7 cellular contexts compared by ENCODE assay signal in the genomic region with DNA sequence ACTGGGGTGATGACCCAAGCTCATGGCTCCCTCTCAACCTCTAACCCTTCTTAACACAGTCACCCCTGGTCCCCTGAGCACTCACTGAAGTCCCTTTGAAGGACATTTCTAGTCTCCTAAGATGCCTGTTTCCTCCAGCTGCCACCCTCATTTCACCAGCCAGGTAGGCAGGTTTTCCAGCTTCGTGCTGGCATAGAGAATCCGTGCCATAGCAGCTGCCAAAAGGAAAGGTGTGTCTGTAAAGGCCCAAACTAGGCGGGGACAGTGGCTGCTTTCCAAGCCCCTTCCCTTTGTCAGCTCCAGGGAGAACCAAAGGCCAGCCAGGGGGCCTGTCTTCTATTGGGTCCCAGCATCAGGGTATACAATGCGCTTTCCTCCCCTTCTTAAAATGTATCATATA. TPM values are rescaled to one million over a fixed set of nuclear protein-coding genes. Genes with fewer than 3 reads are reported as not detected.
A peak's percentile ranks its signal among the peaks of the same experiment; 100 is the strongest.
DNase-seq lines count a peak whose midpoint lies in the region; ATAC-seq and TF ChIP-seq lines count a peak whose summit lies in the region.
"Not testable (repeated sequence)": the region's sequence is repeated elsewhere in the genome, so short reads cannot be mapped to it uniquely, and the experiment has no call there.
"Had no signal": no experiment of that assay in that cellular context is flagged by ENCODE, and none has a peak within 500 bp of the region (broad histone marks: within the 10 kb centered on the region; RNA-seq: fewer than 3 reads in every experiment).

No MANE protein-coding gene starts in this region.

- peak overlapping the region; percentile 11; the same call in 1 of the 2 replicates for H3K23ac ChIP-seq in IMR-90 (ENCODE audit: low read depth, low read length)
- not testable (repeated sequence) for H3K23ac ChIP-seq in mesenchymal stem cell (ENCODE audit: low read length in 2 of 2)

- H2AFZ ChIP-seq in IMR-90 (replicated peaks; ENCODE audit: low read length, poor library complexity); mesenchymal stem cell (ENCODE audit: low read depth, low read length): not testable (repeated sequence)

- not testable (repeated sequence) for H3K27ac ChIP-seq in IMR-90 (ENCODE audit: insufficient read depth, low read length); mesenchymal stem cell (ENCODE audit: low read length, poor library complexity, severe bottlenecking)
- H3K27ac ChIP-seq in esophagus (ENCODE audit: low read depth in 2 of 2, low read length in 1 of 2) (peak overlapping the region; percentile 66 to 95), left ventricle myocardium inferior (replicated peaks) (peak overlapping the region; percentile 58)

- H3K79me1 ChIP-seq in IMR-90 (ENCODE audit: low read depth in 1 of 2, low read length in 2 of 2) (peaks cover 22 to 65% of the 10 kb centered on the region in 2 experiments), mesenchymal stem cell (replicated peaks; ENCODE audit: low read length, poor library complexity, severe bottlenecking) (peaks cover 16% of the 10 kb centered on the region)

- BruUV-seq in IMR-90 (replicated peaks; lab: Mats Ljungman, UMichigan): not testable (repeated sequence)

- not testable (repeated sequence) for H2AK9ac ChIP-seq in IMR-90 (replicated peaks; ENCODE audit: low read depth, low read length, poor library complexity)

- in situ Hi-C loops in IMR-90 (cut with MboI; ENCODE audit: low sequenced_read_pairs): loop anchor here (25.0 kb wide), 1 partner anchor 221 kb away; a partner anchor contains a TSS

- not testable (repeated sequence) for H3K9ac ChIP-seq in IMR-90 (ENCODE audit: low read depth, low read length); mesenchymal stem cell (ENCODE audit: low read length)

- dilution Hi-C loops in IMR-90 (cut with HindIII; ENCODE audit: low sequenced_read_pairs, unreplicated experiment): not testable (repeated sequence)

- not testable (repeated sequence) for H2BK15ac ChIP-seq in IMR-90 (ENCODE audit: low read depth, low read length); mesenchymal stem cell (ENCODE audit: low read depth, poor library complexity, severe bottlenecking)

- DNase-seq in IMR-90; activated naive CD4-positive, alpha-beta T cell treated with anti-CD3 and anti-CD28 coated beads, Interleukin-2, amount 10 ng/mL, durations not matched to agents 7 days and 5 days; left ventricle myocardium inferior; mesenchymal stem cell; stimulated activated naive CD8-positive, alpha-beta T cell treated with anti-CD3 and anti-CD28 coated beads, Interleukin-15, amount 100 ng/mL, for 72 hours: not testable (repeated sequence)

- WGBS in IMR-90 (ENCODE audit: extremely low coverage in 2 of 2, insufficient read length in 1 of 2), 2 experiments: no CpG with 5 or more reads among the region's 4 CpGs
- 39 to 60% methylated on average over 3 to 4 of the region's 4 CpGs for WGBS in esophagus, 2 donors
- WGBS in mesenchymal stem cell: 100% methylated on average over 3 of the region's 4 CpGs

- not testable (repeated sequence) for TF ChIP-seq RAD21 in IMR-90 (IDR thresholded peaks at IDR 0.05; ENCODE audit: low read length)

- not testable (repeated sequence) for TF ChIP-seq POLR2A in IMR-90 (IDR thresholded peaks at IDR 0.05; ENCODE audit: low read depth, low read length)

- H3K9me1 ChIP-seq in IMR-90 (ENCODE audit: insufficient read depth, low read length): peaks cover 18% of the 10 kb centered on the region

- H3K4me2 ChIP-seq in IMR-90 (ENCODE audit: low read depth, low read length); mesenchymal stem cell (ENCODE audit: low read length, poor library complexity, severe bottlenecking): not testable (repeated sequence)

- peaks cover 48% of the 10 kb centered on the region for H3K36me3 Mint-ChIP-seq in activated naive CD4-positive, alpha-beta T cell treated with anti-CD3 and anti-CD28 coated beads, Interleukin-2, amount 10 ng/mL, durations not matched to agents 7 days and 5 days

- H3K27ac Mint-ChIP-seq in activated naive CD4-positive, alpha-beta T cell treated with anti-CD3 and anti-CD28 coated beads, Interleukin-2, amount 10 ng/mL, durations not matched to agents 7 days and 5 days: peak overlapping the region; percentile 55
- H3K27ac Mint-ChIP-seq in stimulated activated naive CD8-positive, alpha-beta T cell treated with anti-CD3 and anti-CD28 coated beads, Interleukin-15, amount 100 ng/mL, for 72 hours: peak overlapping the region; percentile 68 to 78

- H4K8ac ChIP-seq in IMR-90 (ENCODE audit: low read depth in 2 of 2, low read length in 2 of 2); mesenchymal stem cell (ENCODE audit: low read length): not testable (repeated sequence)

- H3K4me1 Mint-ChIP-seq in activated naive CD4-positive, alpha-beta T cell treated with anti-CD3 and anti-CD28 coated beads, Interleukin-2, amount 10 ng/mL, durations not matched to agents 7 days and 5 days: not testable (repeated sequence)
- H3K4me1 Mint-ChIP-seq in stimulated activated naive CD8-positive, alpha-beta T cell treated with anti-CD3 and anti-CD28 coated beads, Interleukin-15, amount 100 ng/mL, for 72 hours: peaks cover 11% of the 10 kb centered on the region

- intact Hi-C loops in IMR-90 (cut with micrococcal nuclease); left ventricle myocardium inferior (cut with micrococcal nuclease): not testable (repeated sequence)

- H3K36me3 ChIP-seq in IMR-90 (ENCODE audit: control insufficient read depth, insufficient read depth, low read length) (peaks cover 32% of the 10 kb centered on the region), esophagus (ENCODE audit: control insufficient read depth in 2 of 2, insufficient read depth in 2 of 2, low read length in 1 of 2) (peaks cover 11 to 15% of the 10 kb centered on the region in 2 donors), left ventricle myocardium inferior (peaks cover 60% of the 10 kb centered on the region), mesenchymal stem cell (ENCODE audit: control insufficient read depth in 1 of 2, insufficient read depth in 2 of 2, low read depth in 1 of 2, low read length in 2 of 2) (peaks cover 51 to 57% of the 10 kb centered on the region in 2 experiments)

- not testable (repeated sequence) for H3K27me3 Mint-ChIP-seq in activated naive CD4-positive, alpha-beta T cell treated with anti-CD3 and anti-CD28 coated beads, Interleukin-2, amount 10 ng/mL, durations not matched to agents 7 days and 5 days; stimulated activated naive CD8-positive, alpha-beta T cell treated with anti-CD3 and anti-CD28 coated beads, Interleukin-15, amount 100 ng/mL, for 72 hours

- H3K4ac ChIP-seq in IMR-90 (ENCODE audit: low read depth, low read length); mesenchymal stem cell (ENCODE audit: low read depth in 1 of 2, low read length in 2 of 2): not testable (repeated sequence)

- H3K18ac ChIP-seq in IMR-90 (ENCODE audit: low read depth, low read length); mesenchymal stem cell (ENCODE audit: low read depth in 1 of 2, low read length in 2 of 2): not testable (repeated sequence)

- not testable (repeated sequence) for H4K5ac ChIP-seq in IMR-90 (ENCODE audit: low read depth, low read length)

- H2BK5ac ChIP-seq in IMR-90 (ENCODE audit: low read depth, low read length, poor library complexity, severe bottlenecking); mesenchymal stem cell (ENCODE audit: low read depth, low read length, poor library complexity, severe bottlenecking): not testable (repeated sequence)

- H3K27me3 ChIP-seq in IMR-90 (ENCODE audit: control insufficient read depth, insufficient read depth, low read length); esophagus (ENCODE audit: control insufficient read depth in 1 of 2, insufficient read depth in 2 of 2, low read length in 2 of 2); left ventricle myocardium inferior (ENCODE audit: low read depth); mesenchymal stem cell (ENCODE audit: control insufficient read depth in 1 of 2, insufficient read depth in 1 of 2, low read length in 2 of 2): not testable (repeated sequence)

- H2BK20ac ChIP-seq in IMR-90 (ENCODE audit: low read depth, low read length): not testable (repeated sequence)

- H3K9me3 Mint-ChIP-seq in activated naive CD4-positive, alpha-beta T cell treated with anti-CD3 and anti-CD28 coated beads, Interleukin-2, amount 10 ng/mL, durations not matched to agents 7 days and 5 days; stimulated activated naive CD8-positive, alpha-beta T cell treated with anti-CD3 and anti-CD28 coated beads, Interleukin-15, amount 100 ng/mL, for 72 hours: not testable (repeated sequence)

- not testable (repeated sequence) for H3K4me3 Mint-ChIP-seq in activated naive CD4-positive, alpha-beta T cell treated with anti-CD3 and anti-CD28 coated beads, Interleukin-2, amount 10 ng/mL, durations not matched to agents 7 days and 5 days; stimulated activated naive CD8-positive, alpha-beta T cell treated with anti-CD3 and anti-CD28 coated beads, Interleukin-15, amount 100 ng/mL, for 72 hours

- H3K56ac ChIP-seq in IMR-90 (ENCODE audit: extremely low read depth, insufficient read depth, low read length): not testable (repeated sequence)

- peaks cover 20% of the 10 kb centered on the region for H3K4me1 ChIP-seq in IMR-90 (ENCODE audit: control insufficient read depth, insufficient read depth, low read length)
- H3K4me1 ChIP-seq in esophagus (ENCODE audit: control insufficient read depth in 2 of 2, insufficient read depth in 2 of 2, low read length in 1 of 2): peaks cover 3 to 24% of the 10 kb centered on the region in 2 donors
- peaks cover 56% of the 10 kb centered on the region for H3K4me1 ChIP-seq in left ventricle myocardium inferior
- H3K4me1 ChIP-seq in mesenchymal stem cell (ENCODE audit: control insufficient read depth, insufficient read depth, low read depth, low read length): peaks cover 22% of the 10 kb centered on the region

- H4K20me1 ChIP-seq in IMR-90 (ENCODE audit: insufficient read depth, low read length): peaks cover 21% of the 10 kb centered on the region

- TF ChIP-seq CTCF in IMR-90 (conservative IDR thresholded peaks at IDR 0.05; ENCODE audit: low read depth, low read length); left ventricle myocardium inferior (IDR thresholded peaks at IDR 0.05; ENCODE audit: borderline replicate concordance): not testable (repeated sequence)

- H3K14ac ChIP-seq in IMR-90 (replicated peaks; ENCODE audit: low read depth, low read length); mesenchymal stem cell (ENCODE audit: low read length in 2 of 2): not testable (repeated sequence)

- POLR2A ChIA-PET in IMR-90 (lab: Charles Lee; ENCODE audit: unreplicated experiment): not testable (repeated sequence)

- not testable (repeated sequence) for H2BK12ac ChIP-seq in mesenchymal stem cell (ENCODE audit: low read length in 2 of 2)

- H4K91ac ChIP-seq in IMR-90 (ENCODE audit: insufficient read depth, low read depth, low read length); mesenchymal stem cell (ENCODE audit: low read length): not testable (repeated sequence)

- CTCF ChIA-PET in IMR-90 (lab: Yijun Ruan, JAX); activated naive CD4-positive, alpha-beta T cell treated with anti-CD3 and anti-CD28 coated beads, Interleukin-2, amount 10 ng/mL, durations not matched to agents 7 days and 5 days (lab: Charles Lee): not testable (repeated sequence)

- H2BK120ac ChIP-seq in IMR-90 (ENCODE audit: low read depth, low read length); mesenchymal stem cell (ENCODE audit: low read depth, low read length): not testable (repeated sequence)

- not testable (repeated sequence) for H3K4me3 ChIP-seq in IMR-90 (ENCODE audit: insufficient read depth, low read depth, low read length); esophagus (ENCODE audit: low read depth in 1 of 2, low read length in 2 of 2); left ventricle myocardium inferior; mesenchymal stem cell (ENCODE audit: insufficient read depth in 1 of 2, low read depth in 1 of 2, low read length in 2 of 2)

- H3K9me3 ChIP-seq in IMR-90 (ENCODE audit: control insufficient read depth, insufficient read depth, low read length); esophagus (ENCODE audit: control insufficient read depth in 2 of 2, insufficient read depth in 1 of 2, low read depth in 1 of 2, low read length in 1 of 2); left ventricle myocardium inferior (replicated peaks); mesenchymal stem cell (ENCODE audit: control insufficient read depth, low read length): not testable (repeated sequence)

- not testable (repeated sequence) for ATAC-seq in IMR-90 (ENCODE audit: low read depth); stimulated activated naive CD8-positive, alpha-beta T cell treated with anti-CD3 and anti-CD28 coated beads, Interleukin-15, amount 100 ng/mL, for 72 hours

- not testable (repeated sequence) for H2AK5ac ChIP-seq in IMR-90 (ENCODE audit: low read depth, low read length)
- peak overlapping the region; percentile 84 for H2AK5ac ChIP-seq in mesenchymal stem cell (ENCODE audit: low read length, severe bottlenecking)

RNA-seq across cellular contexts. Expression of a gene that starts 36.9 kb away (rescaled TPM):
- under 0.01 TPM in 2 replicates for total RNA-seq in IMR-90 (2012; rRNA removed)
- 0.09 and 0.17 TPM in 2 replicates for polyA plus RNA-seq in IMR-90 (2012; rRNA removed)
- polyA plus RNA-seq in IMR-90 (2012; cell fraction: cytosol; rRNA removed): 0.02 and 0.04 TPM in 2 replicates
- 0.41 and 0.62 TPM in 2 replicates for polyA plus RNA-seq in IMR-90 (2012; cell fraction: nucleus; rRNA removed; ENCODE audit: low replicate concordance)
- under 1 TPM; 0.02 to 0.08 TPM for polyA plus RNA-seq in esophagus
- total RNA-seq in left ventricle myocardium inferior: not detected
- polyA plus RNA-seq in mesenchymal stem cell (2013, experiment 1 of 2): 0.39 TPM
- polyA plus RNA-seq in mesenchymal stem cell (2013, experiment 2 of 2): 0.42 TPM
- total RNA-seq: G401 had no signal

RNA-seq across cellular contexts. Expression of a gene that starts 48.2 kb away (rescaled TPM):
- total RNA-seq in IMR-90 (2012; rRNA removed) (13.8 and 22.2 TPM in 2 replicates), left ventricle myocardium inferior (18.8 TPM)
- polyA plus RNA-seq in IMR-90 (2012; rRNA removed) (14.9 and 15.0 TPM in 2 replicates), esophagus (10 to 100 TPM in 1 of 2 donors, 1 to 10 TPM in 1; 6.2 to 13.4 TPM)
- 6.9 and 10.6 TPM in 2 replicates for polyA plus RNA-seq in IMR-90 (2012; cell fraction: cytosol; rRNA removed)
- polyA plus RNA-seq in IMR-90 (2012; cell fraction: nucleus; rRNA removed; ENCODE audit: low replicate concordance): 30.3 and 65.5 TPM in 2 replicates
- 32.0 TPM for polyA plus RNA-seq in mesenchymal stem cell (2013, experiment 1 of 2)
- polyA plus RNA-seq in mesenchymal stem cell (2013, experiment 2 of 2): 31.3 TPM

RNA-seq across cellular contexts. Expression of a gene that starts 48.4 kb away (rescaled TPM):
- 27.2 and 28.0 TPM in 2 replicates for total RNA-seq in IMR-90 (2012; rRNA removed)
- 16.8 and 17.1 TPM in 2 replicates for polyA plus RNA-seq in IMR-90 (2012; rRNA removed)
- polyA plus RNA-seq in IMR-90 (2012; cell fraction: cytosol; rRNA removed): 12.3 and 16.3 TPM in 2 replicates
- 63.8 and 113 TPM in 2 replicates for polyA plus RNA-seq in IMR-90 (2012; cell fraction: nucleus; rRNA removed; ENCODE audit: low replicate concordance)
- polyA plus RNA-seq in esophagus: 1 to 10 TPM; 5.5 to 6.2 TPM
- total RNA-seq in left ventricle myocardium inferior: 16.5 TPM
- polyA plus RNA-seq in mesenchymal stem cell (2013, experiment 1 of 2): 8.0 TPM
- polyA plus RNA-seq in mesenchymal stem cell (2013, experiment 2 of 2): 8.2 TPM
